14 cellular contexts compared by ENCODE assay signal in the genomic region with DNA sequence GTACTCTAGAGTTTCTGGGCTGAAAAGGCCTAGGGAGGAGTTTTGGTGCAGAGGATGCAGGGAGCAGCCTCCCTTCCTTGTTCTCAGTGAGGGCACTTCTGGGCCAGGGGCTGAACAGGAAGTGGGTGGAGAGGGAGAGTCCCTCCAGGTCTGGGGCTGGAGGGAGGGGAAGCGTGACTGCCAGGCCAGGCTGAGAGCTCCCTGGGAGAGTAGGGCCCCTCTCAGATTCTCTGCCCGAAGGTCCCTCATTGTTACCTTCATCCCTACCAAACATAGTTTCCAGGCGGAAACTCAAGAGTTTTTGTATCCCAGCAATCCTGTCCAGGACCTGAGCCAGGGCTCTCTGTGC. TPM values are rescaled to one million over a fixed set of nuclear protein-coding genes. Genes with fewer than 3 reads are reported as not detected.
DNase-seq lines count a peak whose midpoint lies in the region; ATAC-seq, FAIRE-seq and TF ChIP-seq lines count a peak whose summit lies in the region.
"Had no signal": no experiment of that assay in that cellular context is flagged by ENCODE, and none has a peak within 500 bp of the region (broad histone marks: within the 10 kb centered on the region; RNA-seq: fewer than 3 reads in every experiment).

No MANE protein-coding gene starts in this region.

- peak overlapping the region; percentile 11 to 33; a peak in 2 of 4 replicates for H3K4me2 ChIP-seq in H1 (ENCODE audit: insufficient read depth in 1 of 2, low read depth in 2 of 2, low read length in 2 of 2)
- no peak overlapping the region for H3K4me2 ChIP-seq in OCI-LY7 (ENCODE audit: low read length)

- no peak overlapping the region for H3K56ac ChIP-seq in H1 (replicated peaks; ENCODE audit: insufficient read length, low read depth, low read length)

- no peak overlapping the region for H3K23ac ChIP-seq in H1 (ENCODE audit: insufficient read length)

- peaks cover 17% of the 10 kb centered on the region for H3K4me1 Mint-ChIP-seq in activated naive CD8-positive, alpha-beta T cell treated with anti-CD3 and anti-CD28 coated beads for 36 hours
- peaks cover 16% of the 10 kb centered on the region for H3K4me1 Mint-ChIP-seq in activated naive CD8-positive, alpha-beta T cell treated with anti-CD3 and anti-CD28 coated beads, Interleukin-2, amount 50 U/mL, for 24 hours

- no peak for TF ChIP-seq POLR2A in H1 (IDR thresholded peaks at IDR 0.05; ENCODE audit: control extremely low read depth in 1 of 2, low read depth in 2 of 2, low read length in 2 of 2)
- TF ChIP-seq POLR2A in thyroid gland (IDR thresholded peaks at IDR 0.05): no peak

- H3K18ac ChIP-seq in H1 (ENCODE audit: extremely low read depth, low read length): peak overlapping the region; percentile 42

- no peaks in the 10 kb centered on the region for H3K27me3 Mint-ChIP-seq in activated naive CD8-positive, alpha-beta T cell treated with anti-CD3 and anti-CD28 coated beads for 36 hours
- H3K27me3 Mint-ChIP-seq in activated naive CD8-positive, alpha-beta T cell treated with anti-CD3 and anti-CD28 coated beads, Interleukin-2, amount 50 U/mL, for 24 hours: no peaks in the 10 kb centered on the region

- H3K36me3 ChIP-seq in H1 (ENCODE audit: control insufficient read depth in 2 of 4, insufficient read depth in 4 of 4, low read length in 3 of 4) (no peaks in the 10 kb centered on the region; a peak in 1 of 8 replicates), thyroid gland (no peaks in the 10 kb centered on the region), OCI-LY7 (ENCODE audit: insufficient read depth, low read length) (no peaks in the 10 kb centered on the region)

- H3K4ac ChIP-seq in H1 (replicated peaks; ENCODE audit: insufficient read length, low read depth, low read length): peak overlapping the region; percentile 42

- H3K23me2 ChIP-seq in H1 (ENCODE audit: low read depth, low read length): no peaks in the 10 kb centered on the region

- no peak for TF ChIP-seq RAD21 in H1 (IDR thresholded peaks at IDR 0.05 in 1 of 2, conservative IDR thresholded peaks at IDR 0.05 in 1 of 2; ENCODE audit: low read depth in 2 of 2, low read length in 2 of 2)

- no peak overlapping the region for H4K8ac ChIP-seq in H1 (ENCODE audit: extremely low read depth, insufficient read depth, low read length)

- no peak for TF ChIP-seq CTCF in H1 (IDR thresholded peaks at IDR 0.05; ENCODE audit: control extremely low read depth in 1 of 3, insufficient read depth in 1 of 3, low read depth in 1 of 3, low read length in 3 of 3)
- TF ChIP-seq CTCF in thyroid gland (IDR thresholded peaks at IDR 0.05): no peak
- no peak for TF ChIP-seq CTCF in OCI-LY7 (conservative IDR thresholded peaks at IDR 0.05; ENCODE audit: low read length)

- H3K9me2 ChIP-seq in OCI-LY7 (ENCODE audit: insufficient read depth, low read length): no peaks in the 10 kb centered on the region

- intact Hi-C loops in thyroid gland (cut with DNase I) (no loop called here), OCI-LY7 (cut with micrococcal nuclease; ENCODE audit: unreplicated experiment) (no loop called here), posterior vena cava (cut with DNase I) (loop anchor here in 1 of 2 donors (10.0 kb wide), 1 partner anchor 191 kb away; no protein-coding TSS in a partner anchor)

- H3K27ac Mint-ChIP-seq in activated naive CD8-positive, alpha-beta T cell treated with anti-CD3 and anti-CD28 coated beads for 36 hours: no peak overlapping the region
- no peak overlapping the region for H3K27ac Mint-ChIP-seq in activated naive CD8-positive, alpha-beta T cell treated with anti-CD3 and anti-CD28 coated beads, Interleukin-2, amount 50 U/mL, for 24 hours

- no peak overlapping the region for H3K27ac ChIP-seq in H1 (ENCODE audit: low read depth, low read length)
- no peak overlapping the region for H3K27ac ChIP-seq in thyroid gland
- no peak overlapping the region for H3K27ac ChIP-seq in OCI-LY7 (ENCODE audit: low read depth, low read length, poor library complexity, severe bottlenecking)

- H2BK12ac ChIP-seq in H1 (ENCODE audit: low read depth, low read length): peak overlapping the region; percentile 11; the same call in 1 of the 2 replicates

- H4K20me1 ChIP-seq in H1 (replicated peaks in 1 of 2; ENCODE audit: control insufficient read depth in 1 of 2, insufficient read depth in 2 of 2, low read length in 2 of 2): no peaks in the 10 kb centered on the region
- no peaks in the 10 kb centered on the region for H4K20me1 ChIP-seq in OCI-LY7 (ENCODE audit: insufficient read depth, low read length)

- H3K9me3 Mint-ChIP-seq in activated naive CD8-positive, alpha-beta T cell treated with anti-CD3 and anti-CD28 coated beads for 36 hours: no peaks in the 10 kb centered on the region
- no peaks in the 10 kb centered on the region for H3K9me3 Mint-ChIP-seq in activated naive CD8-positive, alpha-beta T cell treated with anti-CD3 and anti-CD28 coated beads, Interleukin-2, amount 50 U/mL, for 24 hours

- WGBS in H1 (ENCODE audit: extremely low coverage in 1 of 2, insufficient coverage in 1 of 2, insufficient read length in 1 of 2, insufficient replicate concordance in 2 of 2, low coverage in 1 of 2, low lambda C conversion rate in 2 of 2, missing lambda C conversion rate in 1 of 2), 2 experiments: 86% methylated on average over 3 of the region's 3 CpGs; no CpG with 5 or more reads in 1 of the 2 experiments
- WGBS in thyroid gland, 2 donors: 83 to 86% methylated on average over 1 of the region's 3 CpGs

- TF ChIP-seq EP300 in H1 (IDR thresholded peaks at IDR 0.05; ENCODE audit: borderline replicate concordance in 1 of 2, low read depth in 2 of 2, low read length in 2 of 2): no peak

- peak overlapping the region; percentile 20 for H4K91ac ChIP-seq in H1 (replicated peaks; ENCODE audit: insufficient read length, low read length)

- H3K36me3 Mint-ChIP-seq in activated naive CD8-positive, alpha-beta T cell treated with anti-CD3 and anti-CD28 coated beads for 36 hours: no peaks in the 10 kb centered on the region
- H3K36me3 Mint-ChIP-seq in activated naive CD8-positive, alpha-beta T cell treated with anti-CD3 and anti-CD28 coated beads, Interleukin-2, amount 50 U/mL, for 24 hours (ENCODE audit: low read depth): no peaks in the 10 kb centered on the region

- H3K27me3 ChIP-seq in H1 (replicated peaks in 1 of 4; ENCODE audit: control insufficient read depth in 3 of 4, extremely low read depth in 1 of 4, insufficient read depth in 3 of 4, low read length in 3 of 4) (no peaks in the 10 kb centered on the region), thyroid gland (no peaks in the 10 kb centered on the region)

- H4K5ac ChIP-seq in H1 (ENCODE audit: insufficient read length, low read depth, low read length): no peak overlapping the region

- no peak for FAIRE-seq in H1 (lab: Jason Lieb, UNC)

- POLR2A ChIA-PET in H1 (lab: Charles Lee; ENCODE audit: partially characterized antibody) (interaction anchor here (1.3 to 2.5 kb wide), 3 partner anchors 11 to 134 kb away, joined by 3 to 7 read pairs (median 4); partner anchors contain the start of genes CITED4 and NFYC), OCI-LY7 (lab: Charles Lee) (interaction anchor here (0.8 to 1.2 kb wide), 2 partner anchors 20 to 34 kb away, joined by 3 read pairs; no protein-coding TSS in a partner anchor)

- 0 out of 2 replicates have a peak overlapping the region, but pooled peaks have one; percentile 57 for H2BK20ac ChIP-seq in H1 (ENCODE audit: low read length)

- ATAC-seq in activated naive CD8-positive, alpha-beta T cell treated with anti-CD3 and anti-CD28 coated beads, Interleukin-2, amount 50 U/mL, for 24 hours: no peak
- ATAC-seq in HG03342 (IDR thresholded peaks at IDR 0.05; ENCODE audit: unreplicated experiment) (peak; percentile 48), GM21381 (IDR thresholded peaks at IDR 0.05; ENCODE audit: unreplicated experiment) (no peak)

- no TSS peak for BruUV-seq in OCI-LY7 (replicated peaks; lab: Mats Ljungman, UMichigan)

- H3K9ac ChIP-seq in H1 (replicated peaks in 1 of 4; ENCODE audit: extremely low read depth in 1 of 4, low read depth in 3 of 4, low read length in 3 of 4): no peak overlapping the region

- H3K14ac ChIP-seq in H1 (ENCODE audit: insufficient read length): no peak overlapping the region

- no peak overlapping the region for H3K4me3 Mint-ChIP-seq in activated naive CD8-positive, alpha-beta T cell treated with anti-CD3 and anti-CD28 coated beads for 36 hours
- no peak overlapping the region for H3K4me3 Mint-ChIP-seq in activated naive CD8-positive, alpha-beta T cell treated with anti-CD3 and anti-CD28 coated beads, Interleukin-2, amount 50 U/mL, for 24 hours

- H3K79me2 ChIP-seq in H1 (ENCODE audit: control insufficient read depth in 1 of 2, insufficient read depth in 2 of 2, low read length in 2 of 2) (no peaks in the 10 kb centered on the region), OCI-LY7 (ENCODE audit: insufficient read depth, low read depth, low read length) (no peaks in the 10 kb centered on the region)

- H3K79me1 ChIP-seq in H1 (ENCODE audit: low read depth, low read length): no peaks in the 10 kb centered on the region

- CTCF ChIA-PET in H1 (lab: Charles Lee; ENCODE audit: partially characterized antibody) (interaction anchor here (0.8 to 1.4 kb wide), 4 partner anchors 14 to 124 kb away, joined by 3 to 4 read pairs (median 3); no protein-coding TSS in a partner anchor), OCI-LY7 (lab: Charles Lee; ENCODE audit: unreplicated experiment) (no interaction called here)

- H3K4me1 ChIP-seq in H1 (replicated peaks in 1 of 4; ENCODE audit: control insufficient read depth in 3 of 4, insufficient read depth in 4 of 4, low read length in 3 of 4) (peaks cover 10 to 20% (median 14%) of the 10 kb centered on the region in 4 experiments), thyroid gland (peaks cover 3 to 7% of the 10 kb centered on the region in 2 donors), OCI-LY7 (ENCODE audit: insufficient read depth, low read length, poor library complexity, severe bottlenecking) (peaks cover 8% of the 10 kb centered on the region)

- H2AFZ ChIP-seq in H1 (ENCODE audit: low read length) (no peak overlapping the region; the same call in 1 of the 2 replicates), OCI-LY7 (ENCODE audit: low read length) (no peak overlapping the region)

- H3K9me3 ChIP-seq in H1 (ENCODE audit: insufficient read depth in 2 of 2, low read depth in 1 of 2, low read length in 1 of 2): no peaks in the 10 kb centered on the region
- H3K9me3 ChIP-seq in thyroid gland: no peaks in the 10 kb centered on the region
- H3K9me3 ChIP-seq in OCI-LY7 (ENCODE audit: low read length): no peaks in the 10 kb centered on the region

- peak; percentile 19 for DNase-seq in activated naive CD8-positive, alpha-beta T cell treated with anti-CD3 and anti-CD28 coated beads for 36 hours
- no peak for DNase-seq in activated naive CD8-positive, alpha-beta T cell treated with anti-CD3 and anti-CD28 coated beads, Interleukin-2, amount 50 U/mL, for 24 hours
- DNase-seq in H1 (ENCODE audit: low read depth in 1 of 2, low spot score in 2 of 2) (no peak), thyroid gland (peak; percentile 27 to 35), OCI-LY7 (ENCODE audit: low spot score) (no peak), posterior vena cava (ENCODE audit: low spot score) (no peak)
- DNase-seq: activated CD4-positive, alpha-beta T cell treated with anti-CD3 and anti-CD28 coated beads for 48 hours; COR-L47; dermis blood vessel endothelial cell; left cardiac atrium; NCI-H226; stimulated activated CD4-positive, alpha-beta T cell treated with anti-CD3 and anti-CD28 coated beads, Interleukin-4, amount 100 ng/mL, for 1 hour had no signal

- peak overlapping the region; percentile 72; the same call in 1 of the 2 replicates for H2BK5ac ChIP-seq in H1 (ENCODE audit: low read depth, low read length)

- H3K4me3 ChIP-seq in H1 (ENCODE audit: extremely low read depth in 1 of 4, insufficient read depth in 2 of 4, low read depth in 3 of 4, low read length in 4 of 4): no peak overlapping the region
- no peak overlapping the region for H3K4me3 ChIP-seq in thyroid gland (replicated peaks in 1 of 3)
- no peak overlapping the region for H3K4me3 ChIP-seq in OCI-LY7 (ENCODE audit: low read depth, low read length, poor library complexity, severe bottlenecking)

- no peak overlapping the region for H2BK120ac ChIP-seq in H1 (replicated peaks; ENCODE audit: low read depth, low read length)

- 0 out of 2 replicates have a peak overlapping the region, but pooled peaks have one; percentile 34 for H2BK15ac ChIP-seq in H1 (ENCODE audit: low read length)

- peak overlapping the region; percentile 65; the same call in 1 of the 2 replicates for H2AK5ac ChIP-seq in H1 (ENCODE audit: low read depth, low read length)

RNA-seq across cellular contexts. Expression of gene CITED4, which starts 36.8 kb away (rescaled TPM):
- total RNA-seq in activated naive CD8-positive, alpha-beta T cell treated with anti-CD3 and anti-CD28 coated beads for 36 hours: 1 to 10 TPM; 4.3 to 5.3 TPM
- 16.0 and 16.3 TPM in 2 replicates for total RNA-seq in H1 (2021; fragmentation: NEBNext Ultra II Directional; extraction: Animal tissue kit (Norgen Biotek cat#: 25700))
- 5.4 and 11.1 TPM in 2 replicates for polyA plus RNA-seq in H1 (2011; rRNA removed)
- 4.6 TPM for polyA plus RNA-seq in H1 (2011; cell fraction: cytosol; rRNA removed)
- polyA plus RNA-seq in H1 (2011; cell fraction: nucleus; rRNA removed): 8.9 TPM
- 5.5 to 10.2 TPM (median 9.5 TPM) in 4 replicates for polyA plus RNA-seq in H1 (2012, experiment 1 of 2)
- polyA plus RNA-seq in H1 (2012, experiment 2 of 2): 3.8 TPM
- 15.6 TPM for polyA plus RNA-seq in H1 (2013, experiment 1 of 2)
- polyA plus RNA-seq in H1 (2013, experiment 2 of 2): 16.1 TPM
- 0.22 and 0.63 TPM in 2 replicates for polyA minus RNA-seq in H1 (2011; rRNA and poly(A)+ RNA removed)
- polyA minus RNA-seq in H1 (2011; cell fraction: cytosol; rRNA and poly(A)+ RNA removed): 5.8 TPM
- 12.1 TPM for polyA minus RNA-seq in H1 (2011; cell fraction: nucleus; rRNA and poly(A)+ RNA removed)
- total RNA-seq in thyroid gland: 10 to 100 TPM in 3 of 4 donors, 1 to 10 TPM in 1; 8.8 to 28.1 (median 20.3) TPM
- total RNA-seq in OCI-LY7 (2014; rRNA removed; shearing (Covaris generic)): 2.0 TPM in 1 of 2 replicates, not detected in the other
- total RNA-seq in OCI-LY7 (2022): not detected in 2 replicates
- 1 to 10 TPM; 8.3 to 9.5 TPM for total RNA-seq in posterior vena cava

RNA-seq across cellular contexts. Expression of gene KCNQ4, which starts 41.8 kb away (rescaled TPM):
- total RNA-seq in activated naive CD8-positive, alpha-beta T cell treated with anti-CD3 and anti-CD28 coated beads for 36 hours: under 1 TPM; 0.64 to 0.82 TPM
- 3.5 and 3.9 TPM in 2 replicates for total RNA-seq in H1 (2021; fragmentation: NEBNext Ultra II Directional; extraction: Animal tissue kit (Norgen Biotek cat#: 25700))
- polyA plus RNA-seq in H1 (2011; rRNA removed): 2.2 and 4.0 TPM in 2 replicates
- polyA plus RNA-seq in H1 (2011; cell fraction: cytosol; rRNA removed): 1.9 TPM
- polyA plus RNA-seq in H1 (2011; cell fraction: nucleus; rRNA removed): 7.6 TPM
- polyA plus RNA-seq in H1 (2012, experiment 1 of 2): 3.0 to 5.7 TPM (median 4.7 TPM) in 4 replicates
- polyA plus RNA-seq in H1 (2012, experiment 2 of 2): 3.1 TPM
- polyA plus RNA-seq in H1 (2013, experiment 1 of 2): 2.7 TPM
- polyA plus RNA-seq in H1 (2013, experiment 2 of 2): 2.5 TPM
- 1.2 and 1.3 TPM in 2 replicates for polyA minus RNA-seq in H1 (2011; rRNA and poly(A)+ RNA removed)
- 2.1 TPM for polyA minus RNA-seq in H1 (2011; cell fraction: cytosol; rRNA and poly(A)+ RNA removed)
- polyA minus RNA-seq in H1 (2011; cell fraction: nucleus; rRNA and poly(A)+ RNA removed): 2.5 TPM
- 1 to 10 TPM in 1 of 4 donors, under 1 TPM in 3; 0.11 to 1.1 (median 0.40) TPM for total RNA-seq in thyroid gland
- 0.16 and 0.33 TPM in 2 replicates for total RNA-seq in OCI-LY7 (2014; rRNA removed; shearing (Covaris generic))
- 0.37 and 0.49 TPM in 2 replicates for total RNA-seq in OCI-LY7 (2022)
- 10 to 100 TPM; 10.3 to 11.4 TPM for total RNA-seq in posterior vena cava
- total RNA-seq: dermis blood vessel endothelial cell had no signal

Comparison
In these comparisons a context has a peak if more than half of its experiments do, and no peak if none do; other contexts are left out.
1. DNase-seq: peak in activated naive CD8-positive, alpha-beta T cell treated with anti-CD3 and anti-CD28 coated beads for 36 hours (single experiment) and thyroid gland (2 of 2); none in activated naive CD8-positive, alpha-beta T cell treated with anti-CD3 and anti-CD28 coated beads, Interleukin-2, amount 50 U/mL, for 24 hours (single experiment), H1 (0 of 2), OCI-LY7 (single experiment) and posterior vena cava (single experiment).